In genomic region chr3:132822837-132823236, GRCh38 we compare ENCODE assay signal across 24 cellular contexts.
"Had no signal": no experiment of that assay in that cellular context is flagged by ENCODE, and none has a peak within 500 bp of the region (broad histone marks: within the 10 kb centered on the region; RNA-seq: fewer than 3 reads in every experiment).

No MANE protein-coding gene starts in this region.

- H3K4me1 Mint-ChIP-seq: endodermal cell, mesothelial cell of epicardium had no signal

- H3K27me3 ChIP-seq: colonic mucosa, esophagus squamous epithelium, gastrocnemius medialis, left lung had no signal

- H3K27ac ChIP-seq: colonic mucosa, epithelial cell of prostate, esophagus squamous epithelium, gastrocnemius medialis, heart right ventricle, left lung, lower lobe of right lung had no signal

- H3K4me3 Mint-ChIP-seq: dendritic cell treated with granulocyte-macrophage colony-stimulating factor and Interleukin-4, amounts not matched to agents 40 ng/mL and 50 ng/mL, for 4 days; effector memory CD8-positive, alpha-beta T cell; endodermal cell; mesothelial cell of epicardium had no signal

- H3K9me3 Mint-ChIP-seq: dendritic cell treated with granulocyte-macrophage colony-stimulating factor and Interleukin-4, amounts not matched to agents 40 ng/mL and 50 ng/mL, for 4 days; endodermal cell; mesothelial cell of epicardium had no signal

- ATAC-seq: effector memory CD8-positive, alpha-beta T cell; esophagus mucosa; gastrocnemius medialis; heart right ventricle; left ventricle myocardium superior; lower lobe of right lung; mucosa of descending colon had no signal

- H3K9me3 ChIP-seq: colonic mucosa, esophagus squamous epithelium, gastrocnemius medialis, heart right ventricle, left lung, lower lobe of right lung, mucosa of descending colon had no signal

- H3K36me3 Mint-ChIP-seq: mesothelial cell of epicardium had no signal

- H3K4me1 ChIP-seq: colonic mucosa, esophagus squamous epithelium, gastrocnemius medialis, heart right ventricle, left lung, lower lobe of right lung had no signal

- H3K27me3 Mint-ChIP-seq: dendritic cell treated with granulocyte-macrophage colony-stimulating factor and Interleukin-4, amounts not matched to agents 40 ng/mL and 50 ng/mL, for 4 days had no signal

- H3K36me3 ChIP-seq: colonic mucosa, esophagus squamous epithelium, gastrocnemius medialis, heart right ventricle, left lung, lower lobe of right lung had no signal

- H3K27ac Mint-ChIP-seq: dendritic cell treated with granulocyte-macrophage colony-stimulating factor and Interleukin-4, amounts not matched to agents 40 ng/mL and 50 ng/mL, for 4 days; effector memory CD8-positive, alpha-beta T cell; endodermal cell; mesothelial cell of epicardium had no signal

- DNase-seq: colonic mucosa; cortex of kidney; effector CD8-positive, alpha-beta T cell; effector memory CD8-positive, alpha-beta T cell; endodermal cell; erythroblast; esophagus squamous epithelium; foreskin fibroblast; foreskin melanocyte; gastrocnemius medialis; glutamatergic neuron; head of caudate nucleus; heart right ventricle; hippocampal formation; left cardiac atrium; left lung; left ventricle myocardium superior; lower lobe of right lung; mesenchymal stem cell; mucosa of descending colon had no signal

- H3K4me3 ChIP-seq: colonic mucosa, esophagus squamous epithelium, gastrocnemius medialis, heart right ventricle, left lung, lower lobe of right lung, mucosa of descending colon had no signal
